9 cellular contexts compared by ENCODE assay signal in genomic region chr15:57611938-57612337, GRCh38. TPM values are rescaled to one million over a fixed set of nuclear protein-coding genes. Genes with fewer than 3 reads are reported as not detected.
DNase-seq lines count a peak whose midpoint lies in the region; ATAC-seq and TF ChIP-seq lines count a peak whose summit lies in the region.
"Had no signal": no experiment of that assay in that cellular context is flagged by ENCODE, and none has a peak within 500 bp of the region (broad histone marks: within the 10 kb centered on the region; RNA-seq: fewer than 3 reads in every experiment).

No MANE protein-coding gene starts in this region.

- H3K9ac ChIP-seq in mucosa of stomach (ENCODE audit: low read length): peak overlapping the region; percentile 20

- CTCF ChIA-PET in BJ (lab: Yijun Ruan, JAX): interaction anchor here (0.8 to 5.4 kb wide), 5 partner anchors 9 to 71 kb away, joined by 3 to 75 read pairs (median 4); partner anchors contain the start of gene MYZAP

- no peaks in the 10 kb centered on the region for H3K27me3 ChIP-seq in BJ (ENCODE audit: control insufficient read depth, insufficient read depth, low read length)
- H3K27me3 ChIP-seq in mucosa of stomach (ENCODE audit: control insufficient read depth, insufficient read depth, low read length): no peaks in the 10 kb centered on the region

- DNase-seq in BJ (ENCODE audit: low read depth) (no peak), RKO (ENCODE audit: low spot score) (peak; percentile 8), fibroblast of mammary gland (ENCODE audit: low read depth) (peak; percentile 30), HuH-7 (ENCODE audit: low spot score) (no peak), hepatic stellate cell (ENCODE audit: low spot score) (no peak)
- DNase-seq: NCI-H1694 had no signal

- POLR2A ChIA-PET in BJ (lab: Charles Lee): interaction anchor here (0.6 kb wide), 1 partner anchor 17 kb away, joined by 10 read pairs; no protein-coding TSS in a partner anchor

- ATAC-seq in GM19455 (IDR thresholded peaks at IDR 0.05; ENCODE audit: unreplicated experiment) (no peak), GM21515 (IDR thresholded peaks at IDR 0.05; ENCODE audit: unreplicated experiment) (no peak)

- no peaks in the 10 kb centered on the region for H3K36me3 ChIP-seq in BJ (ENCODE audit: control insufficient read depth, insufficient read depth, low read length)
- H3K36me3 ChIP-seq in mucosa of stomach (ENCODE audit: control insufficient read depth, insufficient read depth, low read length): no peaks in the 10 kb centered on the region

- no peaks in the 10 kb centered on the region for H3K9me3 ChIP-seq in mucosa of stomach (ENCODE audit: control insufficient read depth, low read length)

- H3K4me1 ChIP-seq in mucosa of stomach (ENCODE audit: control insufficient read depth, insufficient read depth, low read length): peaks cover 66% of the 10 kb centered on the region

- no peak overlapping the region for H3K4me3 ChIP-seq in BJ (ENCODE audit: low read depth, low read length)
- H3K4me3 ChIP-seq in fibroblast of mammary gland (ENCODE audit: control insufficient read depth, low read depth, low read length): no peak overlapping the region
- H3K4me3 ChIP-seq in mucosa of stomach (ENCODE audit: low read length): no peak overlapping the region

- TF ChIP-seq CTCF in BJ (IDR thresholded peaks at IDR 0.05; ENCODE audit: insufficient read depth, low read depth, low read length): peak; percentile 58
- TF ChIP-seq CTCF in fibroblast of mammary gland (conservative IDR thresholded peaks at IDR 0.05; ENCODE audit: control insufficient read depth, insufficient read depth, low read depth, low read length): peak; percentile 33

RNA-seq across cellular contexts. Expression of gene MYZAP, which starts 20.2 kb away (rescaled TPM):
- polyA plus RNA-seq in BJ (2011; rRNA removed): 0.11 and 0.45 TPM in 2 replicates
- polyA minus RNA-seq in BJ (2011; rRNA and poly(A)+ RNA removed): 0.09 TPM in 1 of 2 replicates, not detected in the other

Comparison
In these comparisons a context has a peak if more than half of its experiments do, and no peak if none do; other contexts are left out.
1. DNase-seq: peak in RKO (single experiment) and fibroblast of mammary gland (single experiment); none in BJ (single experiment), HuH-7 (single experiment) and hepatic stellate cell (single experiment).